Comparison of ENCODE assay signal across 8 cellular contexts in genomic region chr9:137316012-137316981, GRCh38. TPM values are rescaled to one million over a fixed set of nuclear protein-coding genes. Genes with fewer than 3 reads are reported as not detected.
A peak's percentile ranks its signal among the peaks of the same experiment; 100 is the strongest.
DNase-seq lines count a peak whose midpoint lies in the region; ATAC-seq and TF ChIP-seq lines count a peak whose summit lies in the region.

No MANE protein-coding gene starts in this region.

- in situ Hi-C loops in Caki2 (cut with HindIII; ENCODE audit: low pct_unique_long_range_greater_than_20kb, low sequenced_read_pairs): no loop called here
- in situ Hi-C loops in KBM-7 (cut with MboI; ENCODE audit: low pct_unique_long_range_greater_than_20kb, low sequenced_read_pairs): no loop called here

- no peaks in the 10 kb centered on the region for H3K4me1 Mint-ChIP-seq in activated T-helper 17 cell treated with anti-CD3 and anti-CD28 coated beads, Interleukin-2, amount 50 U/mL, for 72 hours
- no peaks in the 10 kb centered on the region for H3K4me1 Mint-ChIP-seq in HFFc6 (ENCODE audit: low read depth)

- H3K27me3 Mint-ChIP-seq in activated T-helper 17 cell treated with anti-CD3 and anti-CD28 coated beads, Interleukin-2, amount 50 U/mL, for 72 hours: no peaks in the 10 kb centered on the region
- no peaks in the 10 kb centered on the region for H3K27me3 Mint-ChIP-seq in HFFc6 (ENCODE audit: insufficient read depth)

- no peaks in the 10 kb centered on the region for H3K36me3 Mint-ChIP-seq in activated T-helper 17 cell treated with anti-CD3 and anti-CD28 coated beads, Interleukin-2, amount 50 U/mL, for 72 hours (ENCODE audit: low read depth)
- no peaks in the 10 kb centered on the region for H3K36me3 Mint-ChIP-seq in HFFc6 (ENCODE audit: low read depth)

- H3K4me3 ChIP-seq in H7 (ENCODE audit: insufficient read depth, low read depth, low read length): peak overlapping the region; percentile 30
- H3K4me3 ChIP-seq in iPS-18c (ENCODE audit: insufficient read depth, low read depth, low read length): peak overlapping the region; percentile 31; the same call in 1 of the 2 replicates
- H3K4me3 ChIP-seq in tibial artery: peak overlapping the region; percentile 16 to 40

- H3K27me3 ChIP-seq in H7 (ENCODE audit: control insufficient read depth, insufficient read depth, low read length): no peaks in the 10 kb centered on the region
- H3K27me3 ChIP-seq in tibial artery: peaks cover 0 to 72% of the 10 kb centered on the region in 2 donors

- DNase-seq in Caki2 (ENCODE audit: low read depth) (peak; percentile 71), H7 (peak; percentile 96), tibial artery (peak in 1 of 2 donors; percentile 59), HFFc6 (no peak), KBM-7 (no peak), KG1 (lab: John Stamatoyannopoulos, UW) (no peak)

- intact Hi-C loops in tibial artery (cut with DNase I; ENCODE audit: low total_unique reads): no loop called here

- H3K27ac ChIP-seq in tibial artery: no peak overlapping the region

- H3K9me3 ChIP-seq in iPS-18c (ENCODE audit: control insufficient read depth, insufficient read depth, low read length): no peaks in the 10 kb centered on the region
- no peaks in the 10 kb centered on the region for H3K9me3 ChIP-seq in tibial artery

- no peak overlapping the region for H3K4me3 Mint-ChIP-seq in activated T-helper 17 cell treated with anti-CD3 and anti-CD28 coated beads, Interleukin-2, amount 50 U/mL, for 72 hours
- H3K4me3 Mint-ChIP-seq in HFFc6: no peak overlapping the region

- H3K36me3 ChIP-seq in H7 (replicated peaks; ENCODE audit: control insufficient read depth, insufficient read depth, low read length) (no peaks in the 10 kb centered on the region), tibial artery (no peaks in the 10 kb centered on the region)

- H3K27ac Mint-ChIP-seq in activated T-helper 17 cell treated with anti-CD3 and anti-CD28 coated beads, Interleukin-2, amount 50 U/mL, for 72 hours: no peak overlapping the region
- no peak overlapping the region for H3K27ac Mint-ChIP-seq in HFFc6

- no peak for TF ChIP-seq CTCF in tibial artery (IDR thresholded peaks at IDR 0.05)
- no peak for TF ChIP-seq CTCF in HFFc6 (IDR thresholded peaks at IDR 0.05)

- no peaks in the 10 kb centered on the region for H3K9me3 Mint-ChIP-seq in activated T-helper 17 cell treated with anti-CD3 and anti-CD28 coated beads, Interleukin-2, amount 50 U/mL, for 72 hours
- no peaks in the 10 kb centered on the region for H3K9me3 Mint-ChIP-seq in HFFc6

- peak; percentile 20 for ATAC-seq in activated T-helper 17 cell treated with anti-CD3 and anti-CD28 coated beads, Interleukin-2, amount 50 U/mL, for 72 hours (replicated peaks)

- H3K4me1 ChIP-seq in tibial artery: peaks cover 0 to 71% (median 35%) of the 10 kb centered on the region in 4 donors

RNA-seq across cellular contexts. Expression of gene NRARP, which starts 14.2 kb away (rescaled TPM):
- total RNA-seq in Caki2 (2014; rRNA removed; shearing (Covaris generic); ENCODE audit: low replicate concordance): 0.17 and 2.0 TPM in 2 replicates
- 27.7 and 34.8 TPM in 2 replicates for total RNA-seq in H7 (2014; rRNA removed; shearing (Covaris generic))
- under 1 TPM; 0.66 to 0.86 TPM for total RNA-seq in activated T-helper 17 cell treated with anti-CD3 and anti-CD28 coated beads, Interleukin-2, amount 50 U/mL, for 72 hours
- total RNA-seq in HFFc6 (2021; fragmentation: NEBNext Ultra II Directional; extraction: Animal tissue kit (Norgen Biotek cat#: 25700)): under 1 TPM in 5 of 6 experiments, not detected in 1; 0.09 to 0.36 (median 0.17) TPM

RNA-seq across cellular contexts. Expression of gene TOR4A, which starts 38.8 kb away (rescaled TPM):
- total RNA-seq in Caki2 (2014; rRNA removed; shearing (Covaris generic); ENCODE audit: low replicate concordance): 35.1 and 51.9 TPM in 2 replicates
- 21.3 and 23.2 TPM in 2 replicates for total RNA-seq in H7 (2014; rRNA removed; shearing (Covaris generic))
- 10 to 100 TPM in 1 of 2 donors, 1 to 10 TPM in 1; 4.9 to 11.5 TPM for total RNA-seq in activated T-helper 17 cell treated with anti-CD3 and anti-CD28 coated beads, Interleukin-2, amount 50 U/mL, for 72 hours
- 10 to 100 TPM; 58.4 to 76.2 (median 62.2) TPM for total RNA-seq in HFFc6 (2021; fragmentation: NEBNext Ultra II Directional; extraction: Animal tissue kit (Norgen Biotek cat#: 25700))

Comparison
In these comparisons a context has a peak if more than half of its experiments do, and no peak if none do; other contexts are left out.
1. DNase-seq: peak in Caki2 (single experiment) and H7 (single experiment); none in HFFc6 (single experiment), KBM-7 (single experiment) and KG1 (single experiment).
2. Peak in every context shown above with its lines, with median percentiles within 50 percentile points of each other: H3K4me3 ChIP-seq.